29 cellular contexts compared by ENCODE assay signal in the genomic region with DNA sequence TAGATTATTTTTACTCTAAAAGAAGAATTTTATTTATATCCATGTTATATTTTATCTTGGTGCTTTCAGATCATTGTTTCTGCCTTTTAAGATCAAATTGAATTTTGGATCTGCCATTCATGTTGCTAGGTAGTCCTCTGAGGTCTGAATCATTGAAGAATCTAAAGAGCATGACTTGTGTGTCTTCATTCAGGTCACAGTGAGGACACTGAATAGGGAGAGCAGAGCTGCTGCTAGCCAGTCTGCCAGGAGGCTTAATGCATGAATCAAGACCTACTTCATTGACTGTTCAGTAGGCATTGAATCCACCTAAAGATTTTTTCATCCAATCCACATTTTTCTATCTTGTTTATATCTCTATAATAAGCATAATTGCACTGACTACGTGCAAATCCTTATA.
"Had no signal": no experiment of that assay in that cellular context is flagged by ENCODE, and none has a peak within 500 bp of the region (broad histone marks: within the 10 kb centered on the region; RNA-seq: fewer than 3 reads in every experiment).

No MANE protein-coding gene starts in this region.

- H3K27me3 ChIP-seq: ascending aorta had no signal

- H3K36me3 Mint-ChIP-seq: activated naive CD4-positive, alpha-beta T cell treated with anti-CD3 and anti-CD28 coated beads, Interleukin-2, amount 50 U/mL, for 24 hours; activated naive CD8-positive, alpha-beta T cell treated with anti-CD3 and anti-CD28 coated beads, Interleukin-2, amount 10 ng/mL, durations not matched to agents 7 days and 5 days had no signal

- H3K27ac Mint-ChIP-seq: activated CD4-positive, alpha-beta T cell treated with anti-CD3 and anti-CD28 coated beads, Interleukin-2, amount 10 ng/mL, durations not matched to agents 24 days and 14 days; activated CD8-positive, alpha-beta T cell treated with anti-CD3 and anti-CD28 coated beads for 36 hours; activated naive CD4-positive, alpha-beta T cell treated with anti-CD3 and anti-CD28 coated beads, Interleukin-2, amount 50 U/mL, for 24 hours; activated naive CD8-positive, alpha-beta T cell treated with anti-CD3 and anti-CD28 coated beads, Interleukin-2, amount 10 ng/mL, durations not matched to agents 7 days and 5 days; activated T-cell treated with anti-CD3 and anti-CD28 coated beads, Interleukin-2, amount 50 U/mL, for 72 hours; activated T-helper 17 cell treated with anti-CD3 and anti-CD28 coated beads, Interleukin-2, amount 50 U/mL, for 72 hours had no signal

- H3K4me3 Mint-ChIP-seq: activated CD4-positive, alpha-beta T cell treated with anti-CD3 and anti-CD28 coated beads, Interleukin-2, amount 10 ng/mL, durations not matched to agents 24 days and 14 days; activated CD8-positive, alpha-beta T cell treated with anti-CD3 and anti-CD28 coated beads for 36 hours; activated naive CD4-positive, alpha-beta T cell treated with anti-CD3 and anti-CD28 coated beads, Interleukin-2, amount 50 U/mL, for 24 hours; activated naive CD8-positive, alpha-beta T cell treated with anti-CD3 and anti-CD28 coated beads, Interleukin-2, amount 10 ng/mL, durations not matched to agents 7 days and 5 days; activated T-cell treated with anti-CD3 and anti-CD28 coated beads, Interleukin-2, amount 50 U/mL, for 72 hours; activated T-helper 17 cell treated with anti-CD3 and anti-CD28 coated beads, Interleukin-2, amount 50 U/mL, for 72 hours had no signal

- H3K4me1 Mint-ChIP-seq: activated CD4-positive, alpha-beta T cell treated with anti-CD3 and anti-CD28 coated beads, Interleukin-2, amount 10 ng/mL, durations not matched to agents 24 days and 14 days; activated naive CD4-positive, alpha-beta T cell treated with anti-CD3 and anti-CD28 coated beads, Interleukin-2, amount 50 U/mL, for 24 hours; activated naive CD8-positive, alpha-beta T cell treated with anti-CD3 and anti-CD28 coated beads, Interleukin-2, amount 10 ng/mL, durations not matched to agents 7 days and 5 days; activated T-helper 17 cell treated with anti-CD3 and anti-CD28 coated beads, Interleukin-2, amount 50 U/mL, for 72 hours had no signal

- H3K27ac ChIP-seq: ascending aorta had no signal

- H3K36me3 ChIP-seq: ascending aorta had no signal

- H3K4me3 ChIP-seq: ascending aorta, K562 had no signal

- DNase-seq: activated CD4-positive, alpha-beta T cell treated with anti-CD3 and anti-CD28 coated beads, Interleukin-2, amount 10 ng/mL, durations not matched to agents 24 days and 14 days; activated CD4-positive, alpha-beta T cell treated with anti-CD3 and anti-CD28 coated beads, Interleukin-2, amount 50 U/mL, for 4 hours; activated CD8-positive, alpha-beta T cell treated with anti-CD3 and anti-CD28 coated beads for 36 hours; activated effector memory CD4-positive, alpha-beta T cell treated with anti-CD3 and anti-CD28 coated beads, Interleukin-2, amount 50 U/mL, for 16 hours; activated naive CD4-positive, alpha-beta T cell; activated naive CD8-positive, alpha-beta T cell treated with anti-CD3 and anti-CD28 coated beads, Interleukin-2, amount 10 ng/mL, durations not matched to agents 7 days and 5 days; activated T-cell treated with anti-CD3 and anti-CD28 coated beads, Interleukin-2, amount 50 U/mL, for 1 hour; activated T-cell treated with anti-CD3 and anti-CD28 coated beads, Interleukin-2, amount 50 U/mL, for 72 hours; amygdala; IMR-90; NCI-H1092 treated with DMSO at 0.1 percent for 48 hours; NCI-H1417; NCI-H146; NCI-H187; NCI-H2029 treated with DMSO at 0.1 percent for 48 hours; NCI-H2107; NCI-H2171; NCI-H510A; NCI-H526; NCI-H748 treated with DMSO at 0.1 percent for 48 hours; Right ventricle myocardium superior; SW 1271; T-helper 1 cell; T-helper 2 cell; T-helper 9 cell had no signal

- H3K9me3 Mint-ChIP-seq: activated CD4-positive, alpha-beta T cell treated with anti-CD3 and anti-CD28 coated beads, Interleukin-2, amount 10 ng/mL, durations not matched to agents 24 days and 14 days had no signal

- H3K27me3 Mint-ChIP-seq: activated CD4-positive, alpha-beta T cell treated with anti-CD3 and anti-CD28 coated beads, Interleukin-2, amount 10 ng/mL, durations not matched to agents 24 days and 14 days; activated CD8-positive, alpha-beta T cell treated with anti-CD3 and anti-CD28 coated beads for 36 hours; activated naive CD4-positive, alpha-beta T cell treated with anti-CD3 and anti-CD28 coated beads, Interleukin-2, amount 50 U/mL, for 24 hours; activated naive CD8-positive, alpha-beta T cell treated with anti-CD3 and anti-CD28 coated beads, Interleukin-2, amount 10 ng/mL, durations not matched to agents 7 days and 5 days; activated T-helper 17 cell treated with anti-CD3 and anti-CD28 coated beads, Interleukin-2, amount 50 U/mL, for 72 hours had no signal

- H3K4me1 ChIP-seq: ascending aorta had no signal

- H3K9me3 ChIP-seq: ascending aorta had no signal

- ATAC-seq: activated CD8-positive, alpha-beta T cell treated with anti-CD3 and anti-CD28 coated beads for 36 hours; activated T-cell treated with anti-CD3 and anti-CD28 coated beads, Interleukin-2, amount 50 U/mL, for 72 hours; activated T-helper 17 cell treated with anti-CD3 and anti-CD28 coated beads, Interleukin-2, amount 50 U/mL, for 72 hours; K562 had no signal
